Comparison of ENCODE assay signal across 17 cellular contexts in the genomic region with DNA sequence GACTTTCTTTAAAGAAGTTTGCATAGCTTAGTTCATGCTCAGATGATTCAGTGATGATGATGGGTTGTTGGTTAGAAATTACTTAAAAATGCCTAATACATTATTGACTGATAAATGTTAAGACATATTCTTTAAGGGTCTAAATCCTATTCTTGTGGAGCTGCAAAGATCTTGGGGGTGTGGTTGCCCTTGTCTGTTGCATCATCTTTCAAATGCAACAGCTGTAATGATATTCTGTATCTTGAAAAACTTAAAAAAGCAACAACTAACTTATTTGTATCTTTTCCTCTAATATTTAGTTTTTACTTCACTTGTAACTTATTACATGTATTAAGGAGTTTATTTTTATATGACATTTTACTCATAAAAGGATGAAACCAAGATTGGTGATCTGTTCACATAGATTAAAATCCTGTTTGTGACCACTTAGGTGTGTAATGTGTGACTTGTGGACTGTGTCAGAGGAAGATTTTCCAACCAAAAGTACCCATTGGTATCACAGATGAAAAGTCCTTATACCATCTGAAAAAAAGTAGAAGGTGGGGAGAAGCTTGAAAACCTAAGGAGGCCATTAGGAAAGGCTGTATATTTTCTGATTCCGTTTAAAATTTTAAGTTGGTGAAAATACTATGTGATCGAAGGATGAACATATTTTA.
"Had no signal": no experiment of that assay in that cellular context is flagged by ENCODE, and none has a peak within 500 bp of the region (broad histone marks: within the 10 kb centered on the region; RNA-seq: fewer than 3 reads in every experiment).

No MANE protein-coding gene starts in this region.

- ATAC-seq: activated CD8-positive, alpha-beta T cell treated with anti-CD3 and anti-CD28 coated beads for 36 hours; left colon; naive thymus-derived CD4-positive, alpha-beta T cell; sciatic nerve; upper lobe of right lung had no signal

- H3K27me3 Mint-ChIP-seq: activated CD8-positive, alpha-beta T cell treated with anti-CD3 and anti-CD28 coated beads for 36 hours; naive thymus-derived CD4-positive, alpha-beta T cell; progenitor cell of endocrine pancreas had no signal

- H3K4me3 ChIP-seq: coronary artery, testis, upper lobe of right lung had no signal

- H3K27ac ChIP-seq: coronary artery, testis, upper lobe of right lung had no signal

- H3K9me3 Mint-ChIP-seq: activated CD8-positive, alpha-beta T cell treated with anti-CD3 and anti-CD28 coated beads for 36 hours; activated T-helper 1 cell treated with anti-CD3 and anti-CD28 coated beads, Interleukin-12 subunit alpha, Interleukin-12 subunit beta, Interleukin-2, Interleukin-4 antibody, amounts not matched to agents 30 ng/mL and 10 ng/mL and 1 ng/mL, durations not matched to agents 14 hours and 24 hours and 36 hours; naive thymus-derived CD4-positive, alpha-beta T cell had no signal

- DNase-seq: activated CD8-positive, alpha-beta memory T cell treated with anti-CD3 and anti-CD28 coated beads, Interleukin-2, amount 50 U/mL, for 48 hours; activated CD8-positive, alpha-beta T cell treated with anti-CD3 and anti-CD28 coated beads for 36 hours; activated naive CD4-positive, alpha-beta T cell; caudate nucleus; effector CD4-positive, alpha-beta T cell; immature natural killer cell; left colon; naive thymus-derived CD4-positive, alpha-beta T cell; nucleus accumbens; stimulated activated CD4-positive, alpha-beta T cell treated with anti-CD3 and anti-CD28 coated beads, Interleukin-2, amount 100 ng/mL, for 24 hours; stimulated activated naive CD4-positive, alpha-beta T cell; testis; upper lobe of right lung had no signal

- H3K4me3 Mint-ChIP-seq: activated CD8-positive, alpha-beta T cell treated with anti-CD3 and anti-CD28 coated beads for 36 hours; activated T-helper 1 cell treated with anti-CD3 and anti-CD28 coated beads, Interleukin-12 subunit alpha, Interleukin-12 subunit beta, Interleukin-2, Interleukin-4 antibody, amounts not matched to agents 30 ng/mL and 10 ng/mL and 1 ng/mL, durations not matched to agents 14 hours and 24 hours and 36 hours; immature natural killer cell had no signal

- H3K9me3 ChIP-seq: testis, upper lobe of right lung had no signal

- H3K27me3 ChIP-seq: testis, upper lobe of right lung had no signal

- H3K36me3 ChIP-seq: upper lobe of right lung had no signal

- H3K27ac Mint-ChIP-seq: activated CD8-positive, alpha-beta T cell treated with anti-CD3 and anti-CD28 coated beads for 36 hours; activated T-helper 1 cell treated with anti-CD3 and anti-CD28 coated beads, Interleukin-12 subunit alpha, Interleukin-12 subunit beta, Interleukin-2, Interleukin-4 antibody, amounts not matched to agents 30 ng/mL and 10 ng/mL and 1 ng/mL, durations not matched to agents 14 hours and 24 hours and 36 hours; immature natural killer cell; progenitor cell of endocrine pancreas had no signal

- H3K36me3 Mint-ChIP-seq: immature natural killer cell had no signal
